ENCODE assay signal across 8 cellular contexts in genomic region chr3:42749753-42750231, GRCh38. TPM values are rescaled to one million over a fixed set of nuclear protein-coding genes. Genes with fewer than 3 reads are reported as not detected.
DNase-seq lines count a peak whose midpoint lies in the region; ATAC-seq and TF ChIP-seq lines count a peak whose summit lies in the region.

No MANE protein-coding gene starts in this region.

- no peaks in the 10 kb centered on the region for H3K9me3 ChIP-seq in BE2C

- TF ChIP-seq RAD21 in Ishikawa (IDR thresholded peaks at IDR 0.05; ENCODE audit: low read depth): peak; percentile 53

- H3K4me1 ChIP-seq in BE2C: no peaks in the 10 kb centered on the region

- DNase-seq in BE2C: no peak
- DNase-seq in astrocyte of the spinal cord (ENCODE audit: low read depth, low spot score): no peak
- peak; percentile 12 for DNase-seq in kidney tubule cell (ENCODE audit: low spot score)
- no peak for DNase-seq in activated T-cell treated with anti-CD3 and anti-CD28 coated beads for 4 hours
- DNase-seq in NCI-H82 treated with DMSO at 0.1 percent for 48 hours (lab: John Stamatoyannopoulos, UW; ENCODE audit: unreplicated experiment): no peak

- H3K27me3 ChIP-seq in BE2C: no peaks in the 10 kb centered on the region

- ATAC-seq in HG03457 (IDR thresholded peaks at IDR 0.05; ENCODE audit: unreplicated experiment) (no peak), GM18861 (IDR thresholded peaks at IDR 0.05; ENCODE audit: unreplicated experiment) (no peak)

- in situ Hi-C loops in astrocyte of the spinal cord (cut with HindIII; ENCODE audit: low sequenced_read_pairs): no loop called here

- peak; percentile 29 for TF ChIP-seq CTCF in BE2C (IDR thresholded peaks at IDR 0.05; ENCODE audit: low read depth, low read length)
- TF ChIP-seq CTCF in astrocyte of the spinal cord (IDR thresholded peaks at IDR 0.05; ENCODE audit: low read depth, low read length): peak; percentile 52

- H3K36me3 ChIP-seq in BE2C: no peaks in the 10 kb centered on the region

- no peak for TF ChIP-seq EP300 in Ishikawa (IDR thresholded peaks at IDR 0.05; ENCODE audit: borderline replicate concordance)

- H3K4me3 ChIP-seq in BE2C (ENCODE audit: low read depth, low read length): no peak overlapping the region
- no peak overlapping the region for H3K4me3 ChIP-seq in astrocyte of the spinal cord (ENCODE audit: low read depth, low read length)

TF ChIP-seq in Ishikawa, 13 proteins besides CTCF, POLR2A, EP300 and RAD21:
- no peak for TF ChIP-seq ZBTB7A (IDR thresholded peaks at IDR 0.05; ENCODE audit: low read depth)
- TF ChIP-seq CREB1 (IDR thresholded peaks at IDR 0.05; ENCODE audit: low read depth): no peak
- no peak for TF ChIP-seq CEBPB (IDR thresholded peaks at IDR 0.05)
- no peak for TF ChIP-seq EGR1 (IDR thresholded peaks at IDR 0.05)
- no peak for TF ChIP-seq MAX (IDR thresholded peaks at IDR 0.05)
- TF ChIP-seq TAF1 (IDR thresholded peaks at IDR 0.05; ENCODE audit: low read depth): no peak
- TF ChIP-seq YY1 (IDR thresholded peaks at IDR 0.05; ENCODE audit: low read depth): no peak
- TF ChIP-seq TEAD4 (IDR thresholded peaks at IDR 0.05): no peak
- TF ChIP-seq REST (IDR thresholded peaks at IDR 0.05; ENCODE audit: low read depth): no peak
- TF ChIP-seq TCF12 (IDR thresholded peaks at IDR 0.05; ENCODE audit: low read depth): no peak
- TF ChIP-seq FOXM1 (IDR thresholded peaks at IDR 0.05; ENCODE audit: borderline replicate concordance, low read depth): no peak
- TF ChIP-seq USF1 (IDR thresholded peaks at IDR 0.05): no peak
TF ChIP-seq in Ishikawa: peak in this region for 0.

RNA-seq across cellular contexts. Expression of gene CCDC13, which starts 23.3 kb away (rescaled TPM):
- polyA plus RNA-seq in BE2C (2012; ENCODE audit: insufficient read depth, insufficient read length, low read depth): 0.80 TPM

RNA-seq across cellular contexts. Expression of gene HHATL, which starts 47.2 kb away (rescaled TPM):
- not detected for polyA plus RNA-seq in BE2C (2012; ENCODE audit: insufficient read depth, insufficient read length, low read depth)

RNA-seq across cellular contexts. Expression of gene HIGD1A, which starts 54.5 kb away (rescaled TPM):
- polyA plus RNA-seq in BE2C (2012; ENCODE audit: insufficient read depth, insufficient read length, low read depth): 47.3 TPM

RNA-seq across cellular contexts. Expression of gene ACKR2, which starts 59.5 kb away (rescaled TPM):
- polyA plus RNA-seq in BE2C (2012; ENCODE audit: insufficient read depth, insufficient read length, low read depth): not detected
